Comparison of ENCODE assay signal across 15 cellular contexts in the genomic region with DNA sequence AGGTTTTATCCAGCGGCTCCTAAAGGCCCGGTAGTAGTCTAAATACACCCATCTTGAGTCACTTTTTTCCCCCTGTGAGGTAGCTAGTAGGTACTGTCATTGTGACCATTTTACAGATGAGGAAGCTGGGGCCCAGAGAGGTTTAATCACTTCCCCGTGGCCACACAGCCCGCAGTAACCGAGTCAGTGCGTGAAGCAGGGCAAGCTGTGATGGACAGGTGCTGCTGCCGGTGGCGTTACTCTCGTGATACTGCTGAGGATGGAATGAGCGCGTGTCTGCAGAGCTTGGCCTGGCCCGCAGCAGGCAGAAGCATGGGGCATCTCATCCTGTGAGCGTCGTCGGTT.
DNase-seq lines count a peak whose midpoint lies in the region; ATAC-seq, FAIRE-seq and TF ChIP-seq lines count a peak whose summit lies in the region.
"Had no signal": no experiment of that assay in that cellular context is flagged by ENCODE, and none has a peak within 500 bp of the region (broad histone marks: within the 10 kb centered on the region; RNA-seq: fewer than 3 reads in every experiment).

No MANE protein-coding gene starts in this region.

- H3K9me3 ChIP-seq in NT2/D1 (ENCODE audit: insufficient read depth, low read length) (no peaks in the 10 kb centered on the region), HepG2 (ENCODE audit: low read length) (no peaks in the 10 kb centered on the region), neural progenitor cell (ENCODE audit: low read depth) (no peaks in the 10 kb centered on the region), mammary epithelial cell (replicated peaks; ENCODE audit: insufficient read depth, low read length) (no peaks in the 10 kb centered on the region)
- H3K9me3 ChIP-seq: BLaER1 treated with 17β-estradiol and CSF1 and Interleukin-3, amounts not matched to agents 10 nM and 100 nM had no signal

- peaks cover 4% of the 10 kb centered on the region for H3K36me3 Mint-ChIP-seq in neural progenitor cell
- H3K36me3 Mint-ChIP-seq: CD8-positive, alpha-beta T cell had no signal

- H3K9me3 Mint-ChIP-seq in neural progenitor cell, result peaks cover 3% of the 10 kb centered on the region
- H3K9me3 Mint-ChIP-seq: CD8-positive, alpha-beta T cell had no signal

- TF ChIP-seq POLR2A in HepG2 (IDR thresholded peaks at IDR 0.05; ENCODE audit: insufficient read depth in 1 of 2, low read depth in 2 of 2, low read length in 2 of 2), result no peak

- in situ Hi-C loops in HepG2 (cut with HindIII; ENCODE audit: extremely low pct_ligation_motif_present, low pct_unique_long_range_greater_than_20kb) (no loop called here), mammary epithelial cell (cut with MboI; ENCODE audit: low sequenced_read_pairs in 2 of 2) (no loop called here)

- no peak for TF ChIP-seq RAD21 in HepG2 (CRISPR knock-in tag; IDR thresholded peaks at IDR 0.05)

- TF ChIP-seq EP300 in HepG2 (IDR thresholded peaks at IDR 0.05; ENCODE audit: low read depth in 2 of 2, low read length in 2 of 2) (no peak), HepG2 (CRISPR knock-in tag; IDR thresholded peaks at IDR 0.05; ENCODE audit: borderline replicate concordance) (no peak)

- peak overlapping the region; percentile 48 for H3K4me3 Mint-ChIP-seq in neural progenitor cell
- H3K4me3 Mint-ChIP-seq: B cell; CD8-positive, alpha-beta T cell; H9 had no signal

- DNase-seq in NT2/D1 (ENCODE audit: low read depth, low spot score) (no peak), HepG2 (ENCODE audit: low spot score) (no peak), neural progenitor cell (ENCODE audit: low spot score) (no peak), SKM-1 (lab: John Stamatoyannopoulos, UW; ENCODE audit: unreplicated experiment) (no peak), substantia nigra (lab: John Stamatoyannopoulos, UW) (no peak), mammary epithelial cell (no peak)
- DNase-seq: Calu3; CD8-positive, alpha-beta T cell; DND-41; EL; GOT3; H9 had no signal

- TF ChIP-seq CTCF in HepG2 (CRISPR knock-in tag; IDR thresholded peaks at IDR 0.05) (no peak), neural progenitor cell (IDR thresholded peaks at IDR 0.05) (no peak), mammary epithelial cell (conservative IDR thresholded peaks at IDR 0.05 in 1 of 2, IDR thresholded peaks at IDR 0.05 in 1 of 2; ENCODE audit: extremely low read depth in 1 of 2, insufficient read depth in 1 of 2, low read depth in 1 of 2, low read length in 2 of 2) (no peak)

- H3K9ac ChIP-seq in NT2/D1 (ENCODE audit: insufficient read length, low read depth), result peak overlapping the region; percentile 22
- no peak overlapping the region for H3K9ac ChIP-seq in HepG2 (ENCODE audit: insufficient read depth, low read depth, low read length)
- no peak overlapping the region for H3K9ac ChIP-seq in neural progenitor cell
- H3K9ac ChIP-seq in mammary epithelial cell (ENCODE audit: insufficient read depth, low read length), result no peak overlapping the region
- H3K9ac ChIP-seq: BLaER1 treated with 17β-estradiol and CSF1 and Interleukin-3, amounts not matched to agents 10 nM and 100 nM had no signal

- H3K27ac ChIP-seq in HepG2 (ENCODE audit: extremely low read length, insufficient read depth, low read length), result no peak overlapping the region
- H3K27ac ChIP-seq in neural progenitor cell, result no peak overlapping the region
- no peak overlapping the region for H3K27ac ChIP-seq in substantia nigra (ENCODE audit: low read depth, low read length, poor library complexity, severe bottlenecking)
- H3K27ac ChIP-seq in mammary epithelial cell (ENCODE audit: insufficient read depth, low read depth, low read length), result no peak overlapping the region
- H3K27ac ChIP-seq: BLaER1 treated with 17β-estradiol and CSF1 and Interleukin-3, amounts not matched to agents 10 nM and 100 nM had no signal

- H3K4me3 ChIP-seq in NT2/D1 (ENCODE audit: insufficient read length, low read depth), result no peak overlapping the region
- no peak overlapping the region for H3K4me3 ChIP-seq in HepG2 (replicated peaks in 1 of 3; ENCODE audit: insufficient read depth in 1 of 3, low read depth in 2 of 3, low read length in 3 of 3)
- no peak overlapping the region for H3K4me3 ChIP-seq in neural progenitor cell
- no peak overlapping the region for H3K4me3 ChIP-seq in mammary epithelial cell (replicated peaks in 1 of 3; ENCODE audit: insufficient read depth in 1 of 3, low read depth in 2 of 3, low read length in 3 of 3)
- H3K4me3 ChIP-seq: BLaER1 treated with 17β-estradiol and CSF1 and Interleukin-3, amounts not matched to agents 10 nM and 100 nM; GM12878 had no signal

- CTCF ChIA-PET in HepG2 (lab: Yijun Ruan, JAX; ENCODE audit: low intra/inter-chr PET ratio, low total read pairs) (no interaction called here), mammary epithelial cell (lab: Charles Lee; ENCODE audit: low non-redundant PET) (no interaction called here)

- H3K27ac Mint-ChIP-seq in neural progenitor cell, result no peak overlapping the region
- H3K27ac Mint-ChIP-seq: B cell; CD8-positive, alpha-beta T cell had no signal

- H2AFZ ChIP-seq in HepG2 (ENCODE audit: low read length) (no peak overlapping the region), neural progenitor cell (replicated peaks) (no peak overlapping the region), mammary epithelial cell (ENCODE audit: low read depth, low read length) (no peak overlapping the region)

- POLR2A ChIA-PET in HepG2 (lab: Yijun Ruan, JAX), result no interaction called here

- H3K4me1 ChIP-seq in NT2/D1 (ENCODE audit: insufficient read depth, insufficient read length) (peaks cover 29% of the 10 kb centered on the region), HepG2 (ENCODE audit: insufficient read depth, low read length) (peaks cover 34% of the 10 kb centered on the region), neural progenitor cell (peaks cover 26% of the 10 kb centered on the region), mammary epithelial cell (ENCODE audit: insufficient read depth, low read length) (no peaks in the 10 kb centered on the region)

- ATAC-seq in HepG2, result no peak
- ATAC-seq: CD8-positive, alpha-beta T cell; GM12878 had no signal

- H3K79me2 ChIP-seq in HepG2 (ENCODE audit: insufficient read depth, low read length) (no peaks in the 10 kb centered on the region), neural progenitor cell (ENCODE audit: low read depth) (no peaks in the 10 kb centered on the region), mammary epithelial cell (ENCODE audit: insufficient read depth, low read length) (no peaks in the 10 kb centered on the region)

- no peak for FAIRE-seq in HepG2 (lab: Jason Lieb, UNC)
- FAIRE-seq: GM12878 had no signal

- dilution Hi-C loops in mammary epithelial cell (cut with HindIII; ENCODE audit: low sequenced_read_pairs), result no loop called here

- peaks cover 29% of the 10 kb centered on the region for H3F3A ChIP-seq in neural progenitor cell (ENCODE audit: low read depth)

- H3K27me3 Mint-ChIP-seq in neural progenitor cell (ENCODE audit: insufficient read depth, low read depth), result peaks cover 21% of the 10 kb centered on the region

- 82% methylated on average over 15 of the region's 15 CpGs for WGBS in HepG2 (ENCODE audit: low lambda C conversion rate)
- WGBS in mammary epithelial cell (ENCODE audit: low coverage, missing lambda C conversion rate), result 94% methylated on average over 15 of the region's 15 CpGs

- H3K27me3 ChIP-seq in NT2/D1 (ENCODE audit: insufficient read depth, insufficient read length) (peaks cover 22% of the 10 kb centered on the region), HepG2 (ENCODE audit: control insufficient read depth in 1 of 2, insufficient read depth in 2 of 2, low read length in 2 of 2) (peaks cover 0 to 8% of the 10 kb centered on the region in 2 experiments; a peak in 1 of 5 replicates), neural progenitor cell (peaks cover 13% of the 10 kb centered on the region), mammary epithelial cell (ENCODE audit: insufficient read depth, low read length) (no peaks in the 10 kb centered on the region)

- H3K4me2 ChIP-seq in HepG2 (ENCODE audit: low read depth, low read length), result no peak overlapping the region
- H3K4me2 ChIP-seq in neural progenitor cell, result no peak overlapping the region
- H3K4me2 ChIP-seq in mammary epithelial cell (ENCODE audit: insufficient read depth, low read depth, low read length), result no peak overlapping the region
- H3K4me2 ChIP-seq: BLaER1 treated with 17β-estradiol and CSF1 and Interleukin-3, amounts not matched to agents 10 nM and 100 nM had no signal

- intact Hi-C loops in HepG2 (cut with micrococcal nuclease; ENCODE audit: unreplicated experiment) (no loop called here), mammary epithelial cell (cut with micrococcal nuclease) (no loop called here)

- peaks cover 12% of the 10 kb centered on the region; the same call in 1 of the 2 replicates for H4K20me1 ChIP-seq in HepG2 (ENCODE audit: insufficient read depth, low read length)
- H4K20me1 ChIP-seq in neural progenitor cell (ENCODE audit: low read depth), result peaks cover 11% of the 10 kb centered on the region
- no peaks in the 10 kb centered on the region for H4K20me1 ChIP-seq in mammary epithelial cell (ENCODE audit: insufficient read depth, low read length)

- BruUV-seq in HepG2 (replicated peaks; lab: Mats Ljungman, UMichigan) (no TSS peak), mammary epithelial cell (replicated peaks; lab: Mats Ljungman, UMichigan) (no TSS peak)

- peaks cover 62% of the 10 kb centered on the region for H3K4me1 Mint-ChIP-seq in neural progenitor cell

- H3K36me3 ChIP-seq in NT2/D1 (ENCODE audit: insufficient read depth, insufficient read length, low read length) (no peaks in the 10 kb centered on the region), HepG2 (replicated peaks in 1 of 2; ENCODE audit: control insufficient read depth in 1 of 2, insufficient read depth in 2 of 2, low read length in 2 of 2) (no peaks in the 10 kb centered on the region), neural progenitor cell (no peaks in the 10 kb centered on the region), mammary epithelial cell (ENCODE audit: insufficient read depth, low read length) (no peaks in the 10 kb centered on the region)
- H3K36me3 ChIP-seq: BLaER1 treated with 17β-estradiol and CSF1 and Interleukin-3, amounts not matched to agents 10 nM and 100 nM had no signal

TF ChIP-seq in HepG2, 621 proteins besides CTCF, POLR2A, EP300 and RAD21:
- TF ChIP-seq ZNF768 (CRISPR knock-in tag; IDR thresholded peaks at IDR 0.05), result peak; percentile 94
- no peak for TF ChIP-seq ONECUT2 (CRISPR knock-in tag; IDR thresholded peaks at IDR 0.05)
- TF ChIP-seq ZNF484 (CRISPR knock-in tag; IDR thresholded peaks at IDR 0.05; ENCODE audit: borderline replicate concordance, low read depth), result no peak
TF ChIP-seq in HepG2: peak in this region for 1.
